Comparison of ENCODE assay signal across 1 cellular context in genomic region chr2:8684885-8685696, GRCh38.
TF ChIP-seq lines count a peak whose summit lies in the region.

No MANE protein-coding gene starts in this region.

TF ChIP-seq in HepG2, 621 proteins besides CTCF, POLR2A, EP300 and RAD21 (continued from another document and continues in another):
- TF ChIP-seq AKNA (CRISPR knock-in tag; IDR thresholded peaks at IDR 0.05; ENCODE audit: borderline replicate concordance) (no peak), DRAP1 (CRISPR knock-in tag; IDR thresholded peaks at IDR 0.05) (peak; percentile 34; the same call in 1 of the 2 replicates), ZNF619 (CRISPR knock-in tag; IDR thresholded peaks at IDR 0.05) (0 out of 2 replicates have a peak, but pooled peaks have one; percentile 42), SMARCE1 (IDR thresholded peaks at IDR 0.05; ENCODE audit: borderline replicate concordance) (no peak), SRSF9 (IDR thresholded peaks at IDR 0.05; ENCODE audit: borderline replicate concordance, insufficient read depth, low read depth, low read length, poor library complexity, severe bottlenecking) (no peak), HDAC2 (CRISPR knock-in tag; IDR thresholded peaks at IDR 0.05) (peak; percentile 67), ZMYM4 (CRISPR knock-in tag; IDR thresholded peaks at IDR 0.05) (no peak), ARID2 (CRISPR knock-in tag; IDR thresholded peaks at IDR 0.05; ENCODE audit: borderline replicate concordance) (peak; percentile 70; the same call in 1 of the 2 replicates), TARDBP (CRISPR knock-in tag; IDR thresholded peaks at IDR 0.05) (peak; percentile 72), ZNF225 (CRISPR knock-in tag; IDR thresholded peaks at IDR 0.05) (peak; percentile 52; the same call in 1 of the 2 replicates), ZNF335 (CRISPR knock-in tag; IDR thresholded peaks at IDR 0.05) (no peak; the same call in 1 of the 2 replicates), ZC3H13 (CRISPR knock-in tag; IDR thresholded peaks at IDR 0.05) (peak; percentile 97), SNAPC2 (CRISPR knock-in tag; IDR thresholded peaks at IDR 0.05) (peak; percentile 84), ZFP91 (CRISPR knock-in tag; IDR thresholded peaks at IDR 0.05; ENCODE audit: borderline replicate concordance) (peak; percentile 76; the same call in 1 of the 2 replicates), ZNF777 (CRISPR knock-in tag; IDR thresholded peaks at IDR 0.05) (peak; percentile 93; the same call in 1 of the 2 replicates), ZNF281 (CRISPR knock-in tag; IDR thresholded peaks at IDR 0.05; ENCODE audit: borderline replicate concordance) (no peak), ZNF17 (CRISPR knock-in tag; IDR thresholded peaks at IDR 0.05) (peak; percentile 68; the same call in 1 of the 2 replicates), PRDM15 (CRISPR knock-in tag; IDR thresholded peaks at IDR 0.05) (peak; percentile 36; the same call in 1 of the 2 replicates), HNRNPLL (IDR thresholded peaks at IDR 0.05; ENCODE audit: low read depth, low read length, poor library complexity, severe bottlenecking) (peak; percentile 24), ZMYM2 (CRISPR knock-in tag; IDR thresholded peaks at IDR 0.05) (no peak), EED (CRISPR knock-in tag; IDR thresholded peaks at IDR 0.05) (peak; percentile 88), ERF (CRISPR knock-in tag; IDR thresholded peaks at IDR 0.05) (peak; percentile 81; the same call in 1 of the 2 replicates), EEA1 (CRISPR knock-in tag; IDR thresholded peaks at IDR 0.05; ENCODE audit: borderline replicate concordance) (peak; percentile 28; the same call in 1 of the 2 replicates), ZNF703 (CRISPR knock-in tag; IDR thresholded peaks at IDR 0.05; ENCODE audit: borderline replicate concordance) (0 out of 2 replicates have a peak, but pooled peaks have one; percentile 65), KLF15 (CRISPR knock-in tag; IDR thresholded peaks at IDR 0.05; ENCODE audit: borderline replicate concordance) (0 out of 2 replicates have a peak, but pooled peaks have one; percentile 67), SRY (CRISPR knock-in tag; IDR thresholded peaks at IDR 0.05) (peak; percentile 85), TBL1XR1 (IDR thresholded peaks at IDR 0.05; ENCODE audit: borderline replicate concordance, low read length, partially characterized antibody) (peak; percentile 5), ARNT (IDR thresholded peaks at IDR 0.05) (no peak), ZNF792 (CRISPR knock-in tag; IDR thresholded peaks at IDR 0.05) (peak; percentile 49; the same call in 1 of the 2 replicates), MAX (IDR thresholded peaks at IDR 0.05) (peak; percentile 97), IKZF1 (IDR thresholded peaks at IDR 0.05) (no peak)
- TF ChIP-seq, protein P1, sequence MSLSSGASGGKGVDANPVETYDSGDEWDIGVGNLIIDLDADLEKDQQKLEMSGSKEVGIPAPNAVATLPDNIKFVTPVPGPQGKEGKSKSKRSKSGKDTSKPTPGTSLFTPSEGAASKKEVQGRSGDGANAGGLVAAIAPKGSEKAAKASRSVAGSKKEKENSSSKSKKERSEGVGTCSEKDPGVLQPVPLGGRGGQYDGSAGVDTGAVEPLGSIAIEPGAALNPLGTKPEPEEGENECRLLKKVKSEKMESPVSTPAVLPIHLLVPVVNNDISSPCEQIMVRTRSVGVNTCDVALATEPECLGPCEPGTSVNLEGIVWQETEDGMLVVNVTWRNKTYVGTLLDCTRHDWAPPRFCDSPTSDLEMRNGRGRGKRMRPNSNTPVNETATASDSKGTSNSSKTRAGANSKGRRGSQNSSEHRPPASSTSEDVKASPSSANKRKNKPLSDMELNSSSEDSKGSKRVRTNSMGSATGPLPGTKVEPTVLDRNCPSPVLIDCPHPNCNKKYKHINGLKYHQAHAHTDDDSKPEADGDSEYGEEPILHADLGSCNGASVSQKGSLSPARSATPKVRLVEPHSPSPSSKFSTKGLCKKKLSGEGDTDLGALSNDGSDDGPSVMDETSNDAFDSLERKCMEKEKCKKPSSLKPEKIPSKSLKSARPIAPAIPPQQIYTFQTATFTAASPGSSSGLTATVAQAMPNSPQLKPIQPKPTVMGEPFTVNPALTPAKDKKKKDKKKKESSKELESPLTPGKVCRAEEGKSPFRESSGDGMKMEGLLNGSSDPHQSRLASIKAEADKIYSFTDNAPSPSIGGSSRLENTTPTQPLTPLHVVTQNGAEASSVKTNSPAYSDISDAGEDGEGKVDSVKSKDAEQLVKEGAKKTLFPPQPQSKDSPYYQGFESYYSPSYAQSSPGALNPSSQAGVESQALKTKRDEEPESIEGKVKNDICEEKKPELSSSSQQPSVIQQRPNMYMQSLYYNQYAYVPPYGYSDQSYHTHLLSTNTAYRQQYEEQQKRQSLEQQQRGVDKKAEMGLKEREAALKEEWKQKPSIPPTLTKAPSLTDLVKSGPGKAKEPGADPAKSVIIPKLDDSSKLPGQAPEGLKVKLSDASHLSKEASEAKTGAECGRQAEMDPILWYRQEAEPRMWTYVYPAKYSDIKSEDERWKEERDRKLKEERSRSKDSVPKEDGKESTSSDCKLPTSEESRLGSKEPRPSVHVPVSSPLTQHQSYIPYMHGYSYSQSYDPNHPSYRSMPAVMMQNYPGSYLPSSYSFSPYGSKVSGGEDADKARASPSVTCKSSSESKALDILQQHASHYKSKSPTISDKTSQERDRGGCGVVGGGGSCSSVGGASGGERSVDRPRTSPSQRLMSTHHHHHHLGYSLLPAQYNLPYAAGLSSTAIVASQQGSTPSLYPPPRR (CRISPR knock-in tag; IDR thresholded peaks at IDR 0.05; ENCODE audit: borderline replicate concordance): peak; percentile 34; the same call in 1 of the 2 replicates
- TF ChIP-seq, protein P2, sequence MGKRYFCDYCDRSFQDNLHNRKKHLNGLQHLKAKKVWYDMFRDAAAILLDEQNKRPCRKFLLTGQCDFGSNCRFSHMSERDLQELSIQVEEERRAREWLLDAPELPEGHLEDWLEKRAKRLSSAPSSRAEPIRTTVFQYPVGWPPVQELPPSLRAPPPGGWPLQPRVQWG (CRISPR knock-in tag; IDR thresholded peaks at IDR 0.05; ENCODE audit: borderline replicate concordance, low read depth): no peak
- TF ChIP-seq, protein P3, sequence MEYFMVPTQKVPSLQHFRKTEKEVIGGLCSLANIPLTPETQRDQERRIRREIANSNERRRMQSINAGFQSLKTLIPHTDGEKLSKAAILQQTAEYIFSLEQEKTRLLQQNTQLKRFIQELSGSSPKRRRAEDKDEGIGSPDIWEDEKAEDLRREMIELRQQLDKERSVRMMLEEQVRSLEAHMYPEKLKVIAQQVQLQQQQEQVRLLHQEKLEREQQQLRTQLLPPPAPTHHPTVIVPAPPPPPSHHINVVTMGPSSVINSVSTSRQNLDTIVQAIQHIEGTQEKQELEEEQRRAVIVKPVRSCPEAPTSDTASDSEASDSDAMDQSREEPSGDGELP (IDR thresholded peaks at IDR 0.05; ENCODE audit: borderline replicate concordance, low read depth): no peak
